Comparison of ENCODE assay signal across 10 cellular contexts in the genomic region with DNA sequence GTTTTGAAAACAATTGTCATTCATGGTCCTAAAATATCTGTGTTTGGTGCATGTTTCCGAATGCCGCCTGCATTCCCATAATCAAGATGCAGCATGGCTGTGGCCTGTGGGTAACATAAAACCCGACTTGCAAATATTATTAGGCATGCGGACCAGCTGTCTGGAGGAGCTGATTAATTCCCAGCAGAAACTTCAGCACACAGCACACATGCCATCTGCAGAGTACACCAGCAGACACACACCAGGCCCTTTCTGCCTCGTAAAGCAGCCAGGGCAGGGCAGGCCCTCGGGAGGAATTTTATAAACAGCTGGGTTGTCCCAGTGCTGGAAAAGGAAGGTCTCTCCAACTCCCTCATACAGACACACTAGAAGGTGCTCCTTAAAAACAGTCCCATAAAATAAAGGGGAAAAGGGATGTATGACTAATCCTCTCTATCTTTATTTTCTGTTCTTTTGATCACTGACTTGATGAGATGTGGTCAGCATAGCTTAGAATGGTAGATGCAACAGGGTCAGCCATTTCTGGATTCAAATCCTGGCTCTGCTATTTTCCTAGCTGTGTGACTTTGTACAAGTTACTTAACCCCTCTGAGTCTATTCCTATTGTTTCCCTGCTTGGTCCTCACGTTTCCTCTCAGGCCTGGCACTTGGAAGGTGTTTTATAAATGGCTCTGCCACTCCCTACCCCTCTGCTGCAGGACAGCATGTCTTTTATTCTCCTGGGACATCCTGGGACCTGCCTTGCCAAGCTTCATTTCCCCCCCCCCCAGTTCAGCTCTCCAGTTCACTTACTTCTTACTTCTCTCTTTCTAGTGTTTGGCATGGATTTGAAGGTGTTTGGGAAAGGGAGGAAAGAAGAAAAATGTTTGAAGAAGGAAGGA.
DNase-seq lines count a peak whose midpoint lies in the region; ATAC-seq and TF ChIP-seq lines count a peak whose summit lies in the region.
"Had no signal": no experiment of that assay in that cellular context is flagged by ENCODE, and none has a peak within 500 bp of the region (broad histone marks: within the 10 kb centered on the region; RNA-seq: fewer than 3 reads in every experiment).

No MANE protein-coding gene starts in this region.

- no peak overlapping the region for H3K4me3 ChIP-seq in BLaER1 treated with 17β-estradiol and CSF1 and Interleukin-3, amounts not matched to agents 10 nM and 100 nM
- H3K4me3 ChIP-seq in colonic mucosa = no peak overlapping the region
- H3K4me3 ChIP-seq: left lung had no signal

- peak; percentile 80 to 95 for DNase-seq in NCI-H524 (lab: John Stamatoyannopoulos, UW)
- peak; percentile 70 for DNase-seq in colonic mucosa
- no peak for DNase-seq in naive thymus-derived CD8-positive, alpha-beta T cell
- no peak for DNase-seq in NCI-H345 (lab: John Stamatoyannopoulos, UW)
- no peak for DNase-seq in sciatic nerve (ENCODE audit: low spot score)
- DNase-seq in NCI-H510A treated with DMSO at 0.1 percent for 48 hours (lab: John Stamatoyannopoulos, UW) = no peak
- no peak for DNase-seq in central memory CD4-positive, alpha-beta T cell
- DNase-seq: effector CD4-positive, alpha-beta T cell had no signal

- H3K9me3 Mint-ChIP-seq in naive thymus-derived CD8-positive, alpha-beta T cell = no peaks in the 10 kb centered on the region

- H3K27ac ChIP-seq in BLaER1 treated with 17β-estradiol and CSF1 and Interleukin-3, amounts not matched to agents 10 nM and 100 nM = no peak overlapping the region
- peak overlapping the region; percentile 74 for H3K27ac ChIP-seq in colonic mucosa

- H3K4me2 ChIP-seq in BLaER1 treated with 17β-estradiol and CSF1 and Interleukin-3, amounts not matched to agents 10 nM and 100 nM = peak overlapping the region in 9 of 11 experiments; percentile 42 to 86 (median 69); a peak in 16 of 22 replicates

- POLR2A ChIA-PET in naive thymus-derived CD8-positive, alpha-beta T cell (lab: Charles Lee) = interaction anchor here (1.6 to 2.1 kb wide), 2 partner anchors 11 to 335 kb away, joined by 4 to 6 read pairs; no protein-coding TSS in a partner anchor

- TF ChIP-seq CTCF in colonic mucosa (IDR thresholded peaks at IDR 0.05) = no peak

- peaks cover 28 to 91% (median 40%) of the 10 kb centered on the region in 3 donors for H3K36me3 Mint-ChIP-seq in naive thymus-derived CD8-positive, alpha-beta T cell

- H3K27me3 ChIP-seq in BLaER1 treated with 17β-estradiol and CSF1 and Interleukin-3, amounts not matched to agents 10 nM and 100 nM = no peaks in the 10 kb centered on the region
- no peaks in the 10 kb centered on the region for H3K27me3 ChIP-seq in colonic mucosa
- H3K27me3 ChIP-seq: left lung had no signal

- intact Hi-C loops in colonic mucosa (cut with DNase I) (no loop called here), sciatic nerve (cut with DNase I) (no loop called here)

- peaks cover 0 to 16% (median 4%) of the 10 kb centered on the region in 11 experiments; a peak in 6 of 22 replicates for H4K20me1 ChIP-seq in BLaER1 treated with 17β-estradiol and CSF1 and Interleukin-3, amounts not matched to agents 10 nM and 100 nM

- no peak for ATAC-seq in naive thymus-derived CD8-positive, alpha-beta T cell
- ATAC-seq in sciatic nerve = no peak
- ATAC-seq: left lung had no signal

- H3K9ac ChIP-seq in BLaER1 treated with 17β-estradiol and CSF1 and Interleukin-3, amounts not matched to agents 10 nM and 100 nM = peak overlapping the region in 2 of 11 experiments; percentile 4 to 45; a peak in 1 of 22 replicates
- peak overlapping the region in 1 of 2 donors; percentile 64 for H3K9ac ChIP-seq in colonic mucosa (ENCODE audit: low read depth in 2 of 2, low read length in 2 of 2)

- no peaks in the 10 kb centered on the region for H3K27me3 Mint-ChIP-seq in naive thymus-derived CD8-positive, alpha-beta T cell

- H3K27ac Mint-ChIP-seq in naive thymus-derived CD8-positive, alpha-beta T cell = peak overlapping the region in 9 of 10 donors; percentile 38 to 90 (median 71)

- H3K4me1 Mint-ChIP-seq in naive thymus-derived CD8-positive, alpha-beta T cell = peaks cover 29 to 56% (median 48%) of the 10 kb centered on the region in 4 donors

- H3K4me3 Mint-ChIP-seq in naive thymus-derived CD8-positive, alpha-beta T cell = peak overlapping the region in 2 of 10 donors; percentile 17 to 45

- H3K9me3 ChIP-seq in BLaER1 treated with 17β-estradiol and CSF1 and Interleukin-3, amounts not matched to agents 10 nM and 100 nM (replicated peaks in 1 of 11) = no peaks in the 10 kb centered on the region
- no peaks in the 10 kb centered on the region for H3K9me3 ChIP-seq in colonic mucosa
- H3K9me3 ChIP-seq: left lung had no signal

- H3K4me1 ChIP-seq in BLaER1 treated with 17β-estradiol and CSF1 and Interleukin-3, amounts not matched to agents 10 nM and 100 nM = peaks cover 5 to 30% (median 27%) of the 10 kb centered on the region in 10 experiments; a peak in 17 of 20 replicates
- H3K4me1 ChIP-seq in colonic mucosa = peaks cover 14% of the 10 kb centered on the region
- H3K4me1 ChIP-seq: left lung had no signal

- H3K36me3 ChIP-seq in BLaER1 treated with 17β-estradiol and CSF1 and Interleukin-3, amounts not matched to agents 10 nM and 100 nM = peaks cover 76 to 98% (median 89%) of the 10 kb centered on the region in 11 experiments
- H3K36me3 ChIP-seq in colonic mucosa = no peaks in the 10 kb centered on the region

Comparison
In these comparisons a context has a peak if more than half of its experiments do, and no peak if none do; other contexts are left out.
1. DNase-seq: peak in NCI-H524 (2 of 2) and colonic mucosa (single experiment); none in naive thymus-derived CD8-positive, alpha-beta T cell (0 of 10), NCI-H345 (single experiment), sciatic nerve (single experiment), NCI-H510A treated with DMSO at 0.1 percent for 48 hours (single experiment) and central memory CD4-positive, alpha-beta T cell (single experiment).